In genomic region chr5:138305797-138306196, GRCh38 we compare ENCODE assay signal across 14 cellular contexts. TPM values are rescaled to one million over a fixed set of nuclear protein-coding genes. Genes with fewer than 3 reads are reported as not detected.
DNase-seq lines count a peak whose midpoint lies in the region; ATAC-seq and TF ChIP-seq lines count a peak whose summit lies in the region.
"Had no signal": no experiment of that assay in that cellular context is flagged by ENCODE, and none has a peak within 500 bp of the region (broad histone marks: within the 10 kb centered on the region; RNA-seq: fewer than 3 reads in every experiment).

No MANE protein-coding gene starts in this region.

- no peak for TF ChIP-seq POLR2A in erythroblast (IDR thresholded peaks at IDR 0.05; ENCODE audit: low read length)

- DNase-seq in activated naive CD4-positive, alpha-beta T cell treated with anti-CD3 and anti-CD28 coated beads for 36 hours = peak; percentile 12
- no peak for DNase-seq in activated naive CD4-positive, alpha-beta T cell treated with Interleukin-2 at 50 U/mL for 16 hours
- DNase-seq in NCI-H69 (lab: John Stamatoyannopoulos, UW) = peak; percentile 86
- DNase-seq in erythroblast (lab: John Stamatoyannopoulos, UW) = peak; percentile 83 to 92
- DNase-seq in ureter (ENCODE audit: low spot score) = peak; percentile 68
- DNase-seq in natural killer cell = no peak
- no peak for DNase-seq in ACHN
- DNase-seq: effector CD4-positive, alpha-beta T cell; hypothalamus; sigmoid colon had no signal

- no peak overlapping the region for H3K4me3 Mint-ChIP-seq in activated naive CD4-positive, alpha-beta T cell treated with anti-CD3 and anti-CD28 coated beads for 36 hours
- no peak overlapping the region for H3K4me3 Mint-ChIP-seq in natural killer cell
- H3K4me3 Mint-ChIP-seq: activated naive CD8-positive, alpha-beta T cell had no signal

- H3K27me3 Mint-ChIP-seq in activated naive CD4-positive, alpha-beta T cell treated with anti-CD3 and anti-CD28 coated beads for 36 hours (ENCODE audit: low read depth) = no peaks in the 10 kb centered on the region
- H3K27me3 Mint-ChIP-seq in natural killer cell (ENCODE audit: low read depth in 2 of 2) = no peaks in the 10 kb centered on the region
- H3K27me3 Mint-ChIP-seq: activated naive CD8-positive, alpha-beta T cell had no signal

- no peak overlapping the region for H3K27ac Mint-ChIP-seq in activated naive CD4-positive, alpha-beta T cell treated with anti-CD3 and anti-CD28 coated beads for 36 hours
- H3K27ac Mint-ChIP-seq in natural killer cell = no peak overlapping the region
- H3K27ac Mint-ChIP-seq: activated naive CD8-positive, alpha-beta T cell had no signal

- H3K36me3 Mint-ChIP-seq in activated naive CD4-positive, alpha-beta T cell treated with anti-CD3 and anti-CD28 coated beads for 36 hours (ENCODE audit: low read depth) = no peaks in the 10 kb centered on the region
- no peaks in the 10 kb centered on the region for H3K36me3 Mint-ChIP-seq in natural killer cell
- H3K36me3 Mint-ChIP-seq: activated naive CD8-positive, alpha-beta T cell had no signal

- ATAC-seq in GM19395 (IDR thresholded peaks at IDR 0.05; ENCODE audit: unreplicated experiment) = no peak
- ATAC-seq in natural killer cell = no peak
- ATAC-seq: HCT116 had no signal

- in situ Hi-C loops in ACHN (cut with HindIII; ENCODE audit: low pct_ligation_motif_present, low pct_unique_long_range_greater_than_20kb, low sequenced_read_pairs) = no loop called here

- H3K9me3 Mint-ChIP-seq in activated naive CD4-positive, alpha-beta T cell treated with anti-CD3 and anti-CD28 coated beads for 36 hours = no peaks in the 10 kb centered on the region
- no peaks in the 10 kb centered on the region for H3K9me3 Mint-ChIP-seq in natural killer cell

- CTCF ChIA-PET in activated naive CD4-positive, alpha-beta T cell treated with anti-CD3 and anti-CD28 coated beads for 36 hours (lab: Charles Lee) = no interaction called here

- TF ChIP-seq CTCF in natural killer cell (IDR thresholded peaks at IDR 0.05) = no peak

- intact Hi-C loops in activated naive CD4-positive, alpha-beta T cell treated with anti-CD3 and anti-CD28 coated beads for 36 hours (cut with micrococcal nuclease) = no loop called here
- intact Hi-C loops in natural killer cell (cut with micrococcal nuclease) = no loop called here

- H3K4me1 Mint-ChIP-seq in activated naive CD4-positive, alpha-beta T cell treated with anti-CD3 and anti-CD28 coated beads for 36 hours (ENCODE audit: low read depth) = no peaks in the 10 kb centered on the region
- H3K4me1 Mint-ChIP-seq in natural killer cell = no peaks in the 10 kb centered on the region

RNA-seq across cellular contexts. Expression of gene CDC25C, which starts 25.8 kb away (rescaled TPM):
- 10 to 100 TPM; 23.2 to 26.6 TPM for total RNA-seq in activated naive CD4-positive, alpha-beta T cell treated with anti-CD3 and anti-CD28 coated beads for 36 hours
- total RNA-seq in ureter (not detected), natural killer cell (under 1 TPM in 2 of 3 donors, not detected in 1; 0.47 to 0.48 TPM)

RNA-seq across cellular contexts. Expression of gene GFRA3, which starts 31.4 kb away (rescaled TPM):
- not detected for total RNA-seq in activated naive CD4-positive, alpha-beta T cell treated with anti-CD3 and anti-CD28 coated beads for 36 hours
- total RNA-seq in ureter (0.60 TPM), natural killer cell (not detected)
- total RNA-seq: SK-MEL-5 had no signal

RNA-seq across cellular contexts. Expression of gene FAM53C, which starts 32.3 kb away (rescaled TPM):
- total RNA-seq in activated naive CD4-positive, alpha-beta T cell treated with anti-CD3 and anti-CD28 coated beads for 36 hours = 10 to 100 TPM; 20.7 to 21.8 TPM
- total RNA-seq in ureter (15.6 TPM), natural killer cell (100 to 1,000 TPM in 1 of 3 donors, 10 to 100 TPM in 2; 65.1 to 140 (median 73.6) TPM)

RNA-seq across cellular contexts. Expression of gene KDM3B, which starts 46.7 kb away (rescaled TPM):
- total RNA-seq in activated naive CD4-positive, alpha-beta T cell treated with anti-CD3 and anti-CD28 coated beads for 36 hours = 10 to 100 TPM; 33.4 to 36.2 TPM
- 79.8 TPM for total RNA-seq in ureter
- 10 to 100 TPM; 82.3 to 87.1 (median 82.3) TPM for total RNA-seq in natural killer cell

Comparison
In these comparisons a context has a peak if more than half of its experiments do, and no peak if none do; other contexts are left out.
1. DNase-seq: peak in activated naive CD4-positive, alpha-beta T cell treated with anti-CD3 and anti-CD28 coated beads for 36 hours (single experiment), NCI-H69 (single experiment), erythroblast (2 of 2) and ureter (single experiment); none in activated naive CD4-positive, alpha-beta T cell treated with Interleukin-2 at 50 U/mL for 16 hours (single experiment), natural killer cell (single experiment) and ACHN (single experiment).
2. RNA of gene CDC25C, which starts 25.8 kb away (total RNA-seq): 23.2 to 26.6 TPM in activated naive CD4-positive, alpha-beta T cell treated with anti-CD3 and anti-CD28 coated beads for 36 hours; 0.47 to 0.48 TPM in natural killer cell and not detected in ureter (single experiment); every median in the first group is over 10 times any median in the second.